In genomic region chr18:46497129-46497528, GRCh38 we compare ENCODE assay signal across 9 cellular contexts.
DNase-seq lines count a peak whose midpoint lies in the region; FAIRE-seq and TF ChIP-seq lines count a peak whose summit lies in the region.
"Had no signal": no experiment of that assay in that cellular context is flagged by ENCODE, and none has a peak within 500 bp of the region (broad histone marks: within the 10 kb centered on the region; RNA-seq: fewer than 3 reads in every experiment).

No MANE protein-coding gene starts in this region.

- H3K4me3 ChIP-seq in NT2/D1 (ENCODE audit: insufficient read length, low read depth) = no peak overlapping the region
- H3K4me3 ChIP-seq in bronchial epithelial cell (ENCODE audit: low read depth, low read length) = no peak overlapping the region
- H3K4me3 ChIP-seq: lung had no signal

- no peaks in the 10 kb centered on the region for H3K36me3 ChIP-seq in NT2/D1 (ENCODE audit: insufficient read depth, insufficient read length, low read length)
- H3K36me3 ChIP-seq in bronchial epithelial cell (ENCODE audit: control insufficient read depth, insufficient read depth, low read length) = no peaks in the 10 kb centered on the region

- H3K4me1 ChIP-seq in NT2/D1 (ENCODE audit: insufficient read depth, insufficient read length) = no peaks in the 10 kb centered on the region

- DNase-seq in SKM-1 treated with dmso at 0.1 percent for 144 hours (lab: John Stamatoyannopoulos, UW; ENCODE audit: unreplicated experiment) (peak; percentile 7), SKM-1 (lab: John Stamatoyannopoulos, UW; ENCODE audit: unreplicated experiment) (no peak), NT2/D1 (ENCODE audit: low read depth, low spot score) (peak; percentile 30), bronchial epithelial cell (ENCODE audit: low read depth) (peak; percentile 20), renal cortical epithelial cell (ENCODE audit: low read depth) (peak; percentile 17), epidermal melanocyte (ENCODE audit: insufficient read length, low spot score) (no peak), GM12891 (ENCODE audit: insufficient read length, low spot score) (no peak), HuH-7.5 (ENCODE audit: low spot score) (no peak)

- H3K27me3 ChIP-seq in NT2/D1 (ENCODE audit: insufficient read depth, insufficient read length) (peaks cover 36% of the 10 kb centered on the region), bronchial epithelial cell (ENCODE audit: control insufficient read depth, insufficient read depth, low read length) (no peaks in the 10 kb centered on the region)

- TF ChIP-seq CTCF in bronchial epithelial cell (IDR thresholded peaks at IDR 0.05; ENCODE audit: insufficient read depth, low read length, severe bottlenecking) = no peak

- FAIRE-seq in bronchial epithelial cell (lab: Jason Lieb, UNC) (no peak), GM12891 (lab: Jason Lieb, UNC) (no peak)

- H3K9ac ChIP-seq in NT2/D1 (ENCODE audit: insufficient read length, low read depth) = no peak overlapping the region

- H3K9me3 ChIP-seq in NT2/D1 (ENCODE audit: insufficient read depth, low read length) = no peaks in the 10 kb centered on the region

- TF ChIP-seq POLR2A in GM12891 (IDR thresholded peaks at IDR 0.05; ENCODE audit: low read depth, low read length) = no peak

TF ChIP-seq in GM12891, 5 proteins besides CTCF, POLR2A, EP300 and RAD21:
- TF ChIP-seq POU2F2 (IDR thresholded peaks at IDR 0.05; ENCODE audit: low read depth, low read length) = no peak
- no peak for TF ChIP-seq PAX5 (IDR thresholded peaks at IDR 0.05; ENCODE audit: insufficient read depth, low read length, severe bottlenecking)
- no peak for TF ChIP-seq POLR2AphosphoS5 (IDR thresholded peaks at IDR 0.05; ENCODE audit: low read depth, low read length)
- TF ChIP-seq TAF1 (IDR thresholded peaks at IDR 0.05; ENCODE audit: low read depth, low read length) = no peak
- no peak for TF ChIP-seq SPI1 (IDR thresholded peaks at IDR 0.05; ENCODE audit: low read depth, low read length)

Comparison
In these comparisons a context has a peak if more than half of its experiments do, and no peak if none do; other contexts are left out.
1. DNase-seq: peak in SKM-1 treated with dmso at 0.1 percent for 144 hours (single experiment), NT2/D1 (single experiment), bronchial epithelial cell (single experiment) and renal cortical epithelial cell (single experiment); none in SKM-1 (single experiment), epidermal melanocyte (single experiment), GM12891 (single experiment) and HuH-7.5 (single experiment).